In the genomic region with DNA sequence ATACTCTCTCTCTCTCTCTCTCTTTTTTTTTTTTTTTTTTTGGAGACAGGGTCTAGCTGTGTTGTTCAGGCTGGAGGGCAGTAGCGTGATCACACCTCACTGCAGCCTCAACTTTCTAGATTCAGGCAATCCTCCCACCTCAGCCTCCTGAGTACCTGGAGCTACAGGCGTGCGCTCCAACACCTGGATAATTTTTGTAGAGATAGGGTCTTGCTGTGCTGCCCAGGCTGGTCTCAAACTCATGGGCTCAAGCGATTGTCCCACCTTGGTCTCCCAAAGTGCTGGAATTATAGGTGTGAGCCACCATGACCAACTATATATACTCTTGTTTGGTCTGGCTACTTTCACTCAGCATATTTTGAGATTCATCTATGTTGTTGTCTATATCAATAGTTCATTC, we compare ENCODE assay signal across 22 cellular contexts.
"Had no signal": no experiment of that assay in that cellular context is flagged by ENCODE, and none has a peak within 500 bp of the region (broad histone marks: within the 10 kb centered on the region; RNA-seq: fewer than 3 reads in every experiment).

No MANE protein-coding gene starts in this region.

- DNase-seq: KBM-7, MV-4-11, NCI-H1048, NCI-H1105, NCI-H1417, NCI-H1436 treated with DMSO at 0.1 percent for 48 hours, NCI-H1694 treated with DMSO at 0.1 percent for 48 hours, NCI-H1930, NCI-H2081, NCI-H2107, NCI-H2227 treated with DMSO at 0.1 percent for 48 hours, NCI-H524, NCI-H69, NCI-H774, Right ventricle myocardium superior, RPMI8226, SIG-M5, SK-N-SH, SW 1271 had no signal

- H3K27me3 Mint-ChIP-seq: IgD-negative memory B cell had no signal

- FAIRE-seq: RCC 7860 had no signal

- H3K4me2 ChIP-seq: SK-N-SH had no signal

- H3K9ac ChIP-seq: SK-N-SH had no signal

- H3K27ac Mint-ChIP-seq: IgD-negative memory B cell had no signal

- H3K27me3 ChIP-seq: SJSA1 had no signal

- H3K27ac ChIP-seq: SJSA1 had no signal

- H3K4me3 ChIP-seq: SJSA1 had no signal
